13 cellular contexts compared by ENCODE assay signal in genomic region chrX:155662297-155662696, GRCh38. TPM values are rescaled to one million over a fixed set of nuclear protein-coding genes. Genes with fewer than 3 reads are reported as not detected.
DNase-seq lines count a peak whose midpoint lies in the region; ATAC-seq and TF ChIP-seq lines count a peak whose summit lies in the region.
"Had no signal": no experiment of that assay in that cellular context is flagged by ENCODE, and none has a peak within 500 bp of the region (broad histone marks: within the 10 kb centered on the region; RNA-seq: fewer than 3 reads in every experiment).

No MANE protein-coding gene starts in this region.

- no peak overlapping the region for H3K27ac ChIP-seq in SJCRH30
- H3K27ac ChIP-seq: HL-60, SK-N-MC, tibial artery had no signal

- H3K27me3 ChIP-seq in SJCRH30 = no peaks in the 10 kb centered on the region
- H3K27me3 ChIP-seq: tibial artery had no signal

- H3K4me1 ChIP-seq in mucosa of descending colon (ENCODE audit: low read depth) = no peaks in the 10 kb centered on the region
- no peaks in the 10 kb centered on the region for H3K4me1 ChIP-seq in SJCRH30
- H3K4me1 ChIP-seq: tibial artery had no signal

- intact Hi-C loops in mucosa of descending colon (cut with DNase I, micrococcal nuclease) = no loop called here

- peak; percentile 34; the same call in 1 of the 2 replicates for TF ChIP-seq CTCF in LNCAP (IDR thresholded peaks at IDR 0.05)
- peak; percentile 47 for TF ChIP-seq CTCF in choroid plexus epithelial cell (conservative IDR thresholded peaks at IDR 0.05; ENCODE audit: low read depth, low read length)
- TF ChIP-seq CTCF in mucosa of descending colon (IDR thresholded peaks at IDR 0.05) = no peak

- DNase-seq in ELF-1 (ENCODE audit: low read depth, low spot score) (peak; percentile 13), choroid plexus epithelial cell (ENCODE audit: low read depth) (peak; percentile 9), mucosa of descending colon (no peak), Kasumi-1 (lab: John Stamatoyannopoulos, UW) (no peak), SJCRH30 (no peak)
- DNase-seq: activated naive CD8-positive, alpha-beta T cell treated with anti-CD3 and anti-CD28 coated beads, Interleukin-2, amount 50 U/mL, for 24 hours; NCI-H2029; tibial artery had no signal

- H3K9me3 ChIP-seq in mucosa of descending colon (no peaks in the 10 kb centered on the region), SJCRH30 (replicated peaks) (no peaks in the 10 kb centered on the region)

- H3K4me3 ChIP-seq in choroid plexus epithelial cell (ENCODE audit: low read depth, low read length) = no peak overlapping the region
- H3K4me3 ChIP-seq in mucosa of descending colon = no peak overlapping the region
- no peak overlapping the region for H3K4me3 ChIP-seq in SJCRH30
- H3K4me3 ChIP-seq: SK-N-MC, tibial artery had no signal

- H3K36me3 ChIP-seq in mucosa of descending colon (ENCODE audit: low read depth) (no peaks in the 10 kb centered on the region), SJCRH30 (no peaks in the 10 kb centered on the region)
- H3K36me3 ChIP-seq: tibial artery had no signal

- ATAC-seq in mucosa of descending colon = peak; percentile 44
- no peak for ATAC-seq in HG03095 (IDR thresholded peaks at IDR 0.05; ENCODE audit: unreplicated experiment)
- no peak for ATAC-seq in GM18517 (IDR thresholded peaks at IDR 0.05; ENCODE audit: unreplicated experiment)
- ATAC-seq: activated naive CD8-positive, alpha-beta T cell treated with anti-CD3 and anti-CD28 coated beads, Interleukin-2, amount 50 U/mL, for 24 hours had no signal

RNA-seq across cellular contexts. Expression of gene TMLHE, which starts 49.5 kb away (rescaled TPM):
- total RNA-seq in mucosa of descending colon = 10 to 100 TPM; 21.2 to 33.9 (median 24.3) TPM
- total RNA-seq in SJCRH30 (2014; rRNA removed; shearing (Covaris generic)) = 13.3 and 13.5 TPM in 2 replicates

RNA-seq across cellular contexts. Expression of gene SPRY3, which starts 49.9 kb away (rescaled TPM):
- 1 to 10 TPM; 1.2 to 2.4 (median 2.1) TPM for total RNA-seq in mucosa of descending colon
- 0.24 and 0.25 TPM in 2 replicates for total RNA-seq in SJCRH30 (2014; rRNA removed; shearing (Covaris generic))

Comparison
In these comparisons a context has a peak if more than half of its experiments do, and no peak if none do; other contexts are left out.
1. DNase-seq: peak in ELF-1 (single experiment) and choroid plexus epithelial cell (single experiment); none in mucosa of descending colon (0 of 3), Kasumi-1 (0 of 2) and SJCRH30 (0 of 2).